1 cellular context compared by ENCODE assay signal in the genomic region with DNA sequence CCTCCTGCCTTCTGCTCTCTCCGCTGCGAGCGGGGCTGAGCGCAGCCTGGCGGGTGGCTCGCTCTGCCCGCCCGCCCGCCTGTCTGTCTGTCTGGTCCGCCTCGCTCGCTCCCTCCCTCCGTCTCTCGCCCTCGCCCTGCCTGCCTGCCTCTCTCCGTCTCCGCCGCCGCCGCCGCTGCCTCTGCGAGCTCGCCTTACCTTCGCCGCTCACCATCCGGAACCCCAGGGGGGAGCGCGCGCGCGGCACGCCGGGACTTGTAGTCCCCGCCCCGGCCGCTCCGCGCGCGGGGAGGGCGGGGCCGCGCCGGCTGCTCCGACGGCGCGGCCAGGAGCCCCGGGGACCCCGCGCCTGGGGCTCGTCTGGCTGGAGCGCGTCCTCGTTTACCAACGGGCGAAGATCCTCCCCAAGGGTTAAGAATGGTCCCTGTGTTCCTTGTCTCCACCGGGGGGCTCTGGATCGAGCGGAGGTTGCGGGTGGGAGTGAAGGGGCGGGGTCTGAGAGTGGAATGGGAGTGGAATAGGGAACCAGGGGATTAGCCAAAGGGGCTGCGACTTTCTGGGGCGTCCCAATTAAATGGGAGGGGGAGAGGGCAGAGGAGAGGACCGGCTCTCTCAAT.
A peak's percentile ranks its signal among the peaks of the same experiment; 100 is the strongest.
TF ChIP-seq lines count a peak whose summit lies in the region.

TSS of gene AHDC1 (minus strand) at position 183 of the 617 bp plus-strand sequence. CDS start 52,029 bp downstream, outside the sequence.

TF ChIP-seq in K562, 482 proteins besides CTCF, POLR2A, EP300 and RAD21 (continued from another document and continues in another):
- TF ChIP-seq TRIM25 (IDR thresholded peaks at IDR 0.05; ENCODE audit: borderline replicate concordance), result no peak
- no peak for TF ChIP-seq RFX5 (IDR thresholded peaks at IDR 0.05; ENCODE audit: low read depth, low read length)
- no peak for TF ChIP-seq KLF1 (tag; IDR thresholded peaks at IDR 0.05)
- no peak for TF ChIP-seq SREBF1 (IDR thresholded peaks at IDR 0.05; ENCODE audit: borderline replicate concordance, low read depth, low read length)
- TF ChIP-seq GATA2 (CRISPR knock-in tag; IDR thresholded peaks at IDR 0.05), result no peak
- TF ChIP-seq SMC3 (conservative IDR thresholded peaks at IDR 0.05; ENCODE audit: insufficient read depth, low read depth, low read length), result 0 out of 2 replicates have a peak, but pooled peaks have one; percentile 2
- TF ChIP-seq COPS2 (conservative IDR thresholded peaks at IDR 0.05), result no peak
- no peak for TF ChIP-seq HMG20B (CRISPR knock-in tag; IDR thresholded peaks at IDR 0.05)
- no peak for TF ChIP-seq RFX1 (IDR thresholded peaks at IDR 0.05)
- TF ChIP-seq, protein P1, sequence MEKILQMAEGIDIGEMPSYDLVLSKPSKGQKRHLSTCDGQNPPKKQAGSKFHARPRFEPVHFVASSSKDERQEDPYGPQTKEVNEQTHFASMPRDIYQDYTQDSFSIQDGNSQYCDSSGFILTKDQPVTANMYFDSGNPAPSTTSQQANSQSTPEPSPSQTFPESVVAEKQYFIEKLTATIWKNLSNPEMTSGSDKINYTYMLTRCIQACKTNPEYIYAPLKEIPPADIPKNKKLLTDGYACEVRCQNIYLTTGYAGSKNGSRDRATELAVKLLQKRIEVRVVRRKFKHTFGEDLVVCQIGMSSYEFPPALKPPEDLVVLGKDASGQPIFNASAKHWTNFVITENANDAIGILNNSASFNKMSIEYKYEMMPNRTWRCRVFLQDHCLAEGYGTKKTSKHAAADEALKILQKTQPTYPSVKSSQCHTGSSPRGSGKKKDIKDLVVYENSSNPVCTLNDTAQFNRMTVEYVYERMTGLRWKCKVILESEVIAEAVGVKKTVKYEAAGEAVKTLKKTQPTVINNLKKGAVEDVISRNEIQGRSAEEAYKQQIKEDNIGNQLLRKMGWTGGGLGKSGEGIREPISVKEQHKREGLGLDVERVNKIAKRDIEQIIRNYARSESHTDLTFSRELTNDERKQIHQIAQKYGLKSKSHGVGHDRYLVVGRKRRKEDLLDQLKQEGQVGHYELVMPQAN (IDR thresholded peaks at IDR 0.05; ENCODE audit: borderline replicate concordance), result peak; percentile 85
- no peak for TF ChIP-seq EGR1 (conservative IDR thresholded peaks at IDR 0.05)
- TF ChIP-seq SMARCE1 (IDR thresholded peaks at IDR 0.05), result no peak
- no peak for TF ChIP-seq MECOM (CRISPR knock-in tag; IDR thresholded peaks at IDR 0.05)
- TF ChIP-seq NFXL1 (CRISPR knock-in tag; IDR thresholded peaks at IDR 0.05), result no peak
- no peak for TF ChIP-seq KLF16 (IDR thresholded peaks at IDR 0.05)
- TF ChIP-seq ZNF561 (CRISPR knock-in tag; conservative IDR thresholded peaks at IDR 0.05), result no peak
- TF ChIP-seq ILF3 (IDR thresholded peaks at IDR 0.05; ENCODE audit: borderline replicate concordance), result no peak
- TF ChIP-seq FOXA3 (CRISPR knock-in tag; conservative IDR thresholded peaks at IDR 0.05 in 1 of 2, IDR thresholded peaks at IDR 0.05 in 1 of 2), result no peak
- peak; percentile 64; the same call in 1 of the 2 replicates for TF ChIP-seq KAT7 (CRISPR knock-in tag; IDR thresholded peaks at IDR 0.05; ENCODE audit: borderline replicate concordance)
- no peak for TF ChIP-seq PPARD (CRISPR knock-in tag; IDR thresholded peaks at IDR 0.05)
- peak; percentile 83; the same call in 1 of the 2 replicates for TF ChIP-seq ZBTB7A (IDR thresholded peaks at IDR 0.05; ENCODE audit: borderline replicate concordance, control insufficient read depth, low read depth, low read length)
- no peak for TF ChIP-seq TOE1 (IDR thresholded peaks at IDR 0.05; ENCODE audit: borderline replicate concordance)
- TF ChIP-seq TOE1 (CRISPR knock-in tag; IDR thresholded peaks at IDR 0.05; ENCODE audit: borderline replicate concordance, low read depth), result no peak
- TF ChIP-seq MYNN (IDR thresholded peaks at IDR 0.05), result peak; percentile 50; the same call in 1 of the 2 replicates
- TF ChIP-seq MYNN (CRISPR knock-in tag; IDR thresholded peaks at IDR 0.05), result no peak
- no peak for TF ChIP-seq EWSR1 (IDR thresholded peaks at IDR 0.05; ENCODE audit: borderline replicate concordance, low read depth, partially characterized antibody)
- no peak for TF ChIP-seq CBX1 (IDR thresholded peaks at IDR 0.05; ENCODE audit: low read depth)
- TF ChIP-seq RCOR1 (IDR thresholded peaks at IDR 0.05; ENCODE audit: borderline replicate concordance in 1 of 2, low read depth in 2 of 2, low read length in 2 of 2), result peak in 1 of 2 experiments; percentile 38; a peak in 1 of 4 replicates
- TF ChIP-seq ZBTB26 (CRISPR knock-in tag; IDR thresholded peaks at IDR 0.05), result peak; percentile 43; the same call in 1 of the 2 replicates
- TF ChIP-seq PML (IDR thresholded peaks at IDR 0.05; ENCODE audit: low read length), result no peak
- TF ChIP-seq LARP7 (IDR thresholded peaks at IDR 0.05), result peak; percentile 76; the same call in 1 of the 2 replicates
- peak; percentile 32 for TF ChIP-seq PCBP2 (IDR thresholded peaks at IDR 0.05; ENCODE audit: low read depth, low read length, poor library complexity, severe bottlenecking)
- TF ChIP-seq HOXB6 (CRISPR knock-in tag; IDR thresholded peaks at IDR 0.05; ENCODE audit: borderline replicate concordance), result no peak
- TF ChIP-seq RBBP5 (IDR thresholded peaks at IDR 0.05; ENCODE audit: borderline replicate concordance, insufficient read depth, low read length, poor library complexity, severe bottlenecking), result peak; percentile 42
- no peak for TF ChIP-seq LCOR (CRISPR knock-in tag; IDR thresholded peaks at IDR 0.05)
- TF ChIP-seq, protein P2, sequence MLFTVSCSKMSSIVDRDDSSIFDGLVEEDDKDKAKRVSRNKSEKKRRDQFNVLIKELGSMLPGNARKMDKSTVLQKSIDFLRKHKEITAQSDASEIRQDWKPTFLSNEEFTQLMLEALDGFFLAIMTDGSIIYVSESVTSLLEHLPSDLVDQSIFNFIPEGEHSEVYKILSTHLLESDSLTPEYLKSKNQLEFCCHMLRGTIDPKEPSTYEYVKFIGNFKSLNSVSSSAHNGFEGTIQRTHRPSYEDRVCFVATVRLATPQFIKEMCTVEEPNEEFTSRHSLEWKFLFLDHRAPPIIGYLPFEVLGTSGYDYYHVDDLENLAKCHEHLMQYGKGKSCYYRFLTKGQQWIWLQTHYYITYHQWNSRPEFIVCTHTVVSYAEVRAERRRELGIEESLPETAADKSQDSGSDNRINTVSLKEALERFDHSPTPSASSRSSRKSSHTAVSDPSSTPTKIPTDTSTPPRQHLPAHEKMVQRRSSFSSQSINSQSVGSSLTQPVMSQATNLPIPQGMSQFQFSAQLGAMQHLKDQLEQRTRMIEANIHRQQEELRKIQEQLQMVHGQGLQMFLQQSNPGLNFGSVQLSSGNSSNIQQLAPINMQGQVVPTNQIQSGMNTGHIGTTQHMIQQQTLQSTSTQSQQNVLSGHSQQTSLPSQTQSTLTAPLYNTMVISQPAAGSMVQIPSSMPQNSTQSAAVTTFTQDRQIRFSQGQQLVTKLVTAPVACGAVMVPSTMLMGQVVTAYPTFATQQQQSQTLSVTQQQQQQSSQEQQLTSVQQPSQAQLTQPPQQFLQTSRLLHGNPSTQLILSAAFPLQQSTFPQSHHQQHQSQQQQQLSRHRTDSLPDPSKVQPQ (CRISPR knock-in tag; IDR thresholded peaks at IDR 0.05; ENCODE audit: borderline replicate concordance), result no peak
- no peak for TF ChIP-seq CHD2 (IDR thresholded peaks at IDR 0.05; ENCODE audit: low read depth, low read length)
- no peak for TF ChIP-seq ZNF79 (CRISPR knock-in tag; IDR thresholded peaks at IDR 0.05; ENCODE audit: low read depth)
- no peak for TF ChIP-seq NR0B1 (IDR thresholded peaks at IDR 0.05; ENCODE audit: partially characterized antibody)
- TF ChIP-seq, protein P3, sequence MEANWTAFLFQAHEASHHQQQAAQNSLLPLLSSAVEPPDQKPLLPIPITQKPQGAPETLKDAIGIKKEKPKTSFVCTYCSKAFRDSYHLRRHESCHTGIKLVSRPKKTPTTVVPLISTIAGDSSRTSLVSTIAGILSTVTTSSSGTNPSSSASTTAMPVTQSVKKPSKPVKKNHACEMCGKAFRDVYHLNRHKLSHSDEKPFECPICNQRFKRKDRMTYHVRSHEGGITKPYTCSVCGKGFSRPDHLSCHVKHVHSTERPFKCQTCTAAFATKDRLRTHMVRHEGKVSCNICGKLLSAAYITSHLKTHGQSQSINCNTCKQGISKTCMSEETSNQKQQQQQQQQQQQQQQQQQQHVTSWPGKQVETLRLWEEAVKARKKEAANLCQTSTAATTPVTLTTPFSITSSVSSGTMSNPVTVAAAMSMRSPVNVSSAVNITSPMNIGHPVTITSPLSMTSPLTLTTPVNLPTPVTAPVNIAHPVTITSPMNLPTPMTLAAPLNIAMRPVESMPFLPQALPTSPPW (CRISPR knock-in tag; IDR thresholded peaks at IDR 0.05), result peak; percentile 97
- TF ChIP-seq SAFB2 (IDR thresholded peaks at IDR 0.05; ENCODE audit: borderline replicate concordance, low read depth, low read length, severe bottlenecking), result no peak
- TF ChIP-seq NFIX (CRISPR knock-in tag; IDR thresholded peaks at IDR 0.05; ENCODE audit: low read depth), result no peak
- no peak for TF ChIP-seq CBX2 (IDR thresholded peaks at IDR 0.05; ENCODE audit: insufficient read depth, low read length, poor library complexity, severe bottlenecking)
- no peak for TF ChIP-seq NCOA4 (IDR thresholded peaks at IDR 0.05; ENCODE audit: partially characterized antibody)
- TF ChIP-seq HIVEP1 (CRISPR knock-in tag; IDR thresholded peaks at IDR 0.05), result no peak
- no peak for TF ChIP-seq PRPF4 (IDR thresholded peaks at IDR 0.05; ENCODE audit: insufficient read depth, low read depth, low read length, poor library complexity, severe bottlenecking)
- TF ChIP-seq DIDO1 (tag; IDR thresholded peaks at IDR 0.05; ENCODE audit: low read depth), result no peak
- TF ChIP-seq CREM (IDR thresholded peaks at IDR 0.05; ENCODE audit: low read depth), result peak; percentile 65
- TF ChIP-seq NFE2L1 (tag; IDR thresholded peaks at IDR 0.05; ENCODE audit: borderline replicate concordance, low read depth), result no peak
- no peak for TF ChIP-seq ZNF699 (CRISPR knock-in tag; IDR thresholded peaks at IDR 0.05; ENCODE audit: insufficient replicate concordance)
- no peak for TF ChIP-seq HDAC3 (IDR thresholded peaks at IDR 0.05; ENCODE audit: borderline replicate concordance, partially characterized antibody)
- no peak for TF ChIP-seq ZBTB2 (IDR thresholded peaks at IDR 0.05)
- TF ChIP-seq, protein P4, sequence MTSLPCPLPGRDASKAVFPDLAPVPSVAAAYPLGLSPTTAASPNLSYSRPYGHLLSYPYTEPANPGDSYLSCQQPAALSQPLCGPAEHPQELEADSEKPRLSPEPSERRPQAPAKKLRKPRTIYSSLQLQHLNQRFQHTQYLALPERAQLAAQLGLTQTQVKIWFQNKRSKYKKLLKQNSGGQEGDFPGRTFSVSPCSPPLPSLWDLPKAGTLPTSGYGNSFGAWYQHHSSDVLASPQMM (CRISPR knock-in tag; IDR thresholded peaks at IDR 0.05), result no peak
- TF ChIP-seq FOXP4 (CRISPR knock-in tag; IDR thresholded peaks at IDR 0.05; ENCODE audit: borderline replicate concordance), result no peak
